In genomic region chr2:218216336-218216673, GRCh38 we compare ENCODE assay signal across 6 cellular contexts. TPM values are rescaled to one million over a fixed set of nuclear protein-coding genes. Genes with fewer than 3 reads are reported as not detected.
A peak's percentile ranks its signal among the peaks of the same experiment; 100 is the strongest.
DNase-seq lines count a peak whose midpoint lies in the region; ATAC-seq, FAIRE-seq and TF ChIP-seq lines count a peak whose summit lies in the region.

No MANE protein-coding gene starts in this region.

- peak overlapping the region; percentile 98 for H2AFZ ChIP-seq in IMR-90 (replicated peaks; ENCODE audit: low read length, poor library complexity)

- WGBS in IMR-90 (ENCODE audit: extremely low coverage in 2 of 2, insufficient read length in 1 of 2), 2 experiments, result 86% methylated on average over 5 of the region's 9 CpGs; no CpG with 5 or more reads in 1 of the 2 experiments
- 39 to 41% methylated on average over 9 of the region's 9 CpGs for WGBS in pancreas, 2 donors

- H2AK9ac ChIP-seq in IMR-90 (replicated peaks; ENCODE audit: low read depth, low read length, poor library complexity), result peak overlapping the region; percentile 98

- intact Hi-C loops in IMR-90 (cut with micrococcal nuclease), result no loop called here
- intact Hi-C loops in pancreas (cut with DNase I), result no loop called here

- H3K23ac ChIP-seq in IMR-90 (ENCODE audit: low read depth, low read length), result peak overlapping the region; percentile 84

- DNase-seq in IMR-90 (no peak), choroid plexus epithelial cell (ENCODE audit: low read depth) (no peak), pancreas (peak in 4 of 6 donors; percentile 17 to 58 (median 34)), kidney tubule cell (ENCODE audit: low spot score) (no peak)

- POLR2A ChIA-PET in IMR-90 (lab: Charles Lee; ENCODE audit: unreplicated experiment), result interaction anchor here (0.6 to 1.2 kb wide), 4 partner anchors 13 to 67 kb away, joined by 3 to 6 read pairs (median 4); no protein-coding TSS in a partner anchor

- peak overlapping the region; percentile 94 for H3K14ac ChIP-seq in IMR-90 (replicated peaks; ENCODE audit: low read depth, low read length)

- peak overlapping the region; percentile 83 to 93 for H4K8ac ChIP-seq in IMR-90 (ENCODE audit: low read depth in 2 of 2, low read length in 2 of 2)

- dilution Hi-C loops in IMR-90 (cut with HindIII; ENCODE audit: low sequenced_read_pairs, unreplicated experiment), result no loop called here

- H3K4me1 ChIP-seq in IMR-90 (ENCODE audit: control insufficient read depth, insufficient read depth, low read length), result peaks cover 12% of the 10 kb centered on the region
- H3K4me1 ChIP-seq in pancreas, result peaks cover 0 to 18% (median 0%) of the 10 kb centered on the region in 3 donors

- H3K4ac ChIP-seq in IMR-90 (ENCODE audit: low read depth, low read length), result peak overlapping the region; percentile 89

- H2BK120ac ChIP-seq in IMR-90 (ENCODE audit: low read depth, low read length), result peak overlapping the region; percentile 56; the same call in 1 of the 2 replicates

- ATAC-seq in IMR-90 (ENCODE audit: low read depth) (no peak; the same call in 1 of the 2 replicates), pancreas (peak in 3 of 4 donors; percentile 2 to 16 (median 3)), HG03097 (IDR thresholded peaks at IDR 0.05; ENCODE audit: low FRiP score, unreplicated experiment) (no peak), esophagus mucosa (no peak)

- peak overlapping the region; percentile 82 for H4K91ac ChIP-seq in IMR-90 (ENCODE audit: insufficient read depth, low read depth, low read length)

- CTCF ChIA-PET in IMR-90 (lab: Yijun Ruan, JAX), result interaction anchor here (0.6 to 1.0 kb wide), 3 partner anchors 31 to 71 kb away, joined by 3 to 4 read pairs (median 3); no protein-coding TSS in a partner anchor

- H3K27ac ChIP-seq in IMR-90 (ENCODE audit: insufficient read depth, low read length) (peak overlapping the region; percentile 57), pancreas (peak overlapping the region; percentile 79 to 94 (median 90))

- FAIRE-seq in pancreas (lab: Jason Lieb, UNC), result no peak

- peak overlapping the region; percentile 65 for H3K9ac ChIP-seq in IMR-90 (ENCODE audit: low read depth, low read length)

- peaks cover 0 to 19% of the 10 kb centered on the region in 2 experiments; a peak in 2 of 4 replicates for H3K79me1 ChIP-seq in IMR-90 (ENCODE audit: low read depth in 1 of 2, low read length in 2 of 2)

- H3K36me3 ChIP-seq in IMR-90 (ENCODE audit: control insufficient read depth, insufficient read depth, low read length), result no peaks in the 10 kb centered on the region
- H3K36me3 ChIP-seq in pancreas, result no peaks in the 10 kb centered on the region

- H2BK20ac ChIP-seq in IMR-90 (ENCODE audit: low read depth, low read length), result no peak overlapping the region

- TF ChIP-seq RAD21 in IMR-90 (IDR thresholded peaks at IDR 0.05; ENCODE audit: low read length), result no peak

- peak overlapping the region; percentile 88 for H2AK5ac ChIP-seq in IMR-90 (ENCODE audit: low read depth, low read length)

- H3K27me3 ChIP-seq in IMR-90 (ENCODE audit: control insufficient read depth, insufficient read depth, low read length) (peaks cover 4% of the 10 kb centered on the region), pancreas (no peaks in the 10 kb centered on the region)

- H3K4me3 ChIP-seq in IMR-90 (ENCODE audit: insufficient read depth, low read depth, low read length) (peak overlapping the region; percentile 97), choroid plexus epithelial cell (ENCODE audit: low read depth, low read length) (peak overlapping the region; percentile 97), pancreas (peak overlapping the region; percentile 69 to 91 (median 82))

- H3K9me1 ChIP-seq in IMR-90 (ENCODE audit: insufficient read depth, low read length), result peaks cover 6% of the 10 kb centered on the region

- peak overlapping the region; percentile 38 for H3K18ac ChIP-seq in IMR-90 (ENCODE audit: low read depth, low read length)

- peak overlapping the region; percentile 70 for H2BK5ac ChIP-seq in IMR-90 (ENCODE audit: low read depth, low read length, poor library complexity, severe bottlenecking)

- TF ChIP-seq CTCF in IMR-90 (conservative IDR thresholded peaks at IDR 0.05; ENCODE audit: low read depth, low read length) (no peak), choroid plexus epithelial cell (conservative IDR thresholded peaks at IDR 0.05; ENCODE audit: low read depth, low read length) (no peak), pancreas (IDR thresholded peaks at IDR 0.05) (no peak)

- peak overlapping the region; percentile 13; the same call in 1 of the 3 replicates for H2BK15ac ChIP-seq in IMR-90 (ENCODE audit: low read depth, low read length)

- no peak for TF ChIP-seq POLR2A in IMR-90 (IDR thresholded peaks at IDR 0.05; ENCODE audit: low read depth, low read length)

- peak overlapping the region; percentile 58 for H3K4me2 ChIP-seq in IMR-90 (ENCODE audit: low read depth, low read length)

- peak overlapping the region; percentile 90 for H3K56ac ChIP-seq in IMR-90 (ENCODE audit: extremely low read depth, insufficient read depth, low read length)

- H4K5ac ChIP-seq in IMR-90 (ENCODE audit: low read depth, low read length), result peak overlapping the region; percentile 51

- H3K9me3 ChIP-seq in IMR-90 (ENCODE audit: control insufficient read depth, insufficient read depth, low read length) (no peaks in the 10 kb centered on the region), pancreas (no peaks in the 10 kb centered on the region)

- peaks cover 38% of the 10 kb centered on the region for H4K20me1 ChIP-seq in IMR-90 (ENCODE audit: insufficient read depth, low read length)

- in situ Hi-C loops in IMR-90 (cut with MboI; ENCODE audit: low sequenced_read_pairs), result no loop called here

- TSS peak; percentile 72 for BruUV-seq in IMR-90 (replicated peaks; lab: Mats Ljungman, UMichigan)

TF ChIP-seq in IMR-90, 13 proteins besides CTCF, POLR2A, EP300 and RAD21 (continues in another document):
- no peak for TF ChIP-seq USF2 (IDR thresholded peaks at IDR 0.05; ENCODE audit: low read depth, low read length)
- TF ChIP-seq BHLHE40 (IDR thresholded peaks at IDR 0.05; ENCODE audit: low read depth, low read length), result no peak
- TF ChIP-seq CHD1 (IDR thresholded peaks at IDR 0.05; ENCODE audit: low read depth, low read length), result no peak
- no peak for TF ChIP-seq RFX5 (IDR thresholded peaks at IDR 0.05; ENCODE audit: low read depth, low read length)
- no peak for TF ChIP-seq MAZ (IDR thresholded peaks at IDR 0.05; ENCODE audit: borderline replicate concordance, low read depth, low read length)
- no peak for TF ChIP-seq MAFK (IDR thresholded peaks at IDR 0.05; ENCODE audit: low read depth, low read length)
- no peak for TF ChIP-seq RCOR1 (IDR thresholded peaks at IDR 0.05; ENCODE audit: insufficient replicate concordance, low read length)
- no peak for TF ChIP-seq NFE2L2 (IDR thresholded peaks at IDR 0.05; ENCODE audit: low read depth, low read length)
- TF ChIP-seq SMC3 (IDR thresholded peaks at IDR 0.05; ENCODE audit: low read depth, low read length), result no peak
- TF ChIP-seq FOS (IDR thresholded peaks at IDR 0.05; ENCODE audit: low read depth, low read length), result no peak

RNA-seq across cellular contexts. Expression of gene ARPC2, which starts 0.7 kb away (rescaled TPM):
- 635 and 696 TPM in 2 replicates for total RNA-seq in IMR-90 (2012; rRNA removed)
- 544 and 561 TPM in 2 replicates for polyA plus RNA-seq in IMR-90 (2012; rRNA removed)
- 259 and 280 TPM in 2 replicates for polyA plus RNA-seq in IMR-90 (2012; cell fraction: cytosol; rRNA removed)
- polyA plus RNA-seq in IMR-90 (2012; cell fraction: nucleus; rRNA removed; ENCODE audit: low replicate concordance), result 120 and 334 TPM in 2 replicates
- total RNA-seq in pancreas, result 100 to 1,000 TPM in 1 of 6 donors, 10 to 100 TPM in 5; 43.4 to 102 (median 55.8) TPM
- 10 to 100 TPM; 37.4 to 90.7 TPM for polyA plus RNA-seq in pancreas
- total RNA-seq in esophagus mucosa, result 383 TPM

RNA-seq across cellular contexts. Expression of gene GPBAR1, which starts 44.5 kb away (rescaled TPM):
- total RNA-seq in IMR-90 (2012; rRNA removed) (under 0.01 TPM in 1 of 2 replicates, not detected in the other), pancreas (1 to 10 TPM in 3 of 6 donors, under 1 TPM in 3; 0.12 to 1.8 (median 0.76) TPM), esophagus mucosa (not detected)
- polyA plus RNA-seq in IMR-90 (2012; rRNA removed) (0.13 and 0.21 TPM in 2 replicates), pancreas (1 to 10 TPM; 2.1 to 2.3 TPM)
- 0.05 and 0.13 TPM in 2 replicates for polyA plus RNA-seq in IMR-90 (2012; cell fraction: cytosol; rRNA removed)
- polyA plus RNA-seq in IMR-90 (2012; cell fraction: nucleus; rRNA removed; ENCODE audit: low replicate concordance), result 0.56 and 2.4 TPM in 2 replicates

RNA-seq across cellular contexts. Expression of gene CXCR1, which starts 49.5 kb away (rescaled TPM):
- total RNA-seq in IMR-90 (2012; rRNA removed), result not detected in 2 replicates
- polyA plus RNA-seq in IMR-90 (2012; rRNA removed), result not detected in 2 replicates
- polyA plus RNA-seq in IMR-90 (2012; cell fraction: cytosol; rRNA removed), result not detected in 2 replicates
- not detected in 2 replicates for polyA plus RNA-seq in IMR-90 (2012; cell fraction: nucleus; rRNA removed; ENCODE audit: low replicate concordance)
- total RNA-seq in pancreas, result under 1 TPM in 3 of 6 donors, not detected in 3; 0.52 to 0.92 (median 0.59) TPM
- under 1 TPM; 0.08 to 0.09 TPM for polyA plus RNA-seq in pancreas
- 0.72 TPM for total RNA-seq in esophagus mucosa

RNA-seq across cellular contexts. Expression of gene AAMP, which starts 53.6 kb away (rescaled TPM):
- 112 and 118 TPM in 2 replicates for total RNA-seq in IMR-90 (2012; rRNA removed)
- polyA plus RNA-seq in IMR-90 (2012; rRNA removed), result 104 and 108 TPM in 2 replicates
- polyA plus RNA-seq in IMR-90 (2012; cell fraction: cytosol; rRNA removed), result 132 and 175 TPM in 2 replicates
- 140 and 213 TPM in 2 replicates for polyA plus RNA-seq in IMR-90 (2012; cell fraction: nucleus; rRNA removed; ENCODE audit: low replicate concordance)
- 10 to 100 TPM; 34.0 to 51.8 (median 39.8) TPM for total RNA-seq in pancreas
- polyA plus RNA-seq in pancreas, result 10 to 100 TPM; 46.8 to 85.5 TPM
- total RNA-seq in esophagus mucosa, result 67.0 TPM

RNA-seq across cellular contexts. Expression of gene PNKD, which starts 54.0 kb away (rescaled TPM):
- total RNA-seq in IMR-90 (2012; rRNA removed) (19.2 and 22.2 TPM in 2 replicates), pancreas (10 to 100 TPM; 17.2 to 32.2 (median 21.4) TPM), esophagus mucosa (30.9 TPM)
- polyA plus RNA-seq in IMR-90 (2012; rRNA removed) (68.5 and 70.1 TPM in 2 replicates), pancreas (10 to 100 TPM; 48.9 to 89.1 TPM)
- polyA plus RNA-seq in IMR-90 (2012; cell fraction: cytosol; rRNA removed), result 86.1 and 87.9 TPM in 2 replicates
- polyA plus RNA-seq in IMR-90 (2012; cell fraction: nucleus; rRNA removed; ENCODE audit: low replicate concordance), result 29.9 and 38.4 TPM in 2 replicates

Comparison
In these comparisons a context has a peak if more than half of its experiments do, and no peak if none do; other contexts are left out.
1. ATAC-seq: peak in pancreas (3 of 4); none in IMR-90 (single experiment), HG03097 (single experiment) and esophagus mucosa (single experiment).
2. DNase-seq: peak in pancreas (4 of 6); none in IMR-90 (single experiment), choroid plexus epithelial cell (single experiment) and kidney tubule cell (single experiment).
3. Peak in every context shown above with its lines, with median percentiles within 50 percentile points of each other: H3K4me3 ChIP-seq.